Comparison of ENCODE assay signal across 1 cellular context in the genomic region with DNA sequence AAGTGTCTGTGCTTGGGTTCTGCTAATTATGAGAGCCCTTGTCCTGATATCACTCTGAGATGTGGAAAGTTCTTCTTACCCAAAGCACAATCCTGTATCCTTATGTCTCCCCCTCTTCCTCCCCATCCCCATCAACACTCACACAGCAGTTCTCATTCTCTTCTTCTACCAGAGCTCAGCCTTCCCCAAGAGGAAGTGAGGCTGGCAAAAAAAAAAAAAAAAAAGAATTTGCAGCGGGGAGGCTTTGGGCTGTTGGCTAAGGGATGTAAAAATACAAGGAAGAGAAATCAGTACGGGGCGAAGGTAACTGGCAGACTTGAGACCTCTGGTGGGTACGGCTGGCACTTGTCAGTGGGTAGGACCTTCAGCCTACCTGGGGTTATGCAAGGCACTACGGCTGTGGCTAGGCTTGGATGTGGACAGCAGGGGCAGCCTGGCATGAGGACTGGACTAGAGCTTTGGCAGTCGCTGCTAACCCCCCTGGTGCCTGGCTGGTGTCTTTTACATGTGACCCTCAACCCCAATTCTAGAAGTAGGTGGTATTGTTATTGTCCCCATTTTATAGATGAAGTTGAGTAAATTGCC.
TF ChIP-seq lines count a peak whose summit lies in the region.

No MANE protein-coding gene starts in this region.

TF ChIP-seq in GM23338, 12 proteins besides CTCF, POLR2A, EP300 and RAD21 (continued from another document):
- TF ChIP-seq, protein P1, sequence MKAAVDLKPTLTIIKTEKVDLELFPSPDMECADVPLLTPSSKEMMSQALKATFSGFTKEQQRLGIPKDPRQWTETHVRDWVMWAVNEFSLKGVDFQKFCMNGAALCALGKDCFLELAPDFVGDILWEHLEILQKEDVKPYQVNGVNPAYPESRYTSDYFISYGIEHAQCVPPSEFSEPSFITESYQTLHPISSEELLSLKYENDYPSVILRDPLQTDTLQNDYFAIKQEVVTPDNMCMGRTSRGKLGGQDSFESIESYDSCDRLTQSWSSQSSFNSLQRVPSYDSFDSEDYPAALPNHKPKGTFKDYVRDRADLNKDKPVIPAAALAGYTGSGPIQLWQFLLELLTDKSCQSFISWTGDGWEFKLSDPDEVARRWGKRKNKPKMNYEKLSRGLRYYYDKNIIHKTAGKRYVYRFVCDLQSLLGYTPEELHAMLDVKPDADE (IDR thresholded peaks at IDR 0.05), result no peak
- TF ChIP-seq, protein P2, sequence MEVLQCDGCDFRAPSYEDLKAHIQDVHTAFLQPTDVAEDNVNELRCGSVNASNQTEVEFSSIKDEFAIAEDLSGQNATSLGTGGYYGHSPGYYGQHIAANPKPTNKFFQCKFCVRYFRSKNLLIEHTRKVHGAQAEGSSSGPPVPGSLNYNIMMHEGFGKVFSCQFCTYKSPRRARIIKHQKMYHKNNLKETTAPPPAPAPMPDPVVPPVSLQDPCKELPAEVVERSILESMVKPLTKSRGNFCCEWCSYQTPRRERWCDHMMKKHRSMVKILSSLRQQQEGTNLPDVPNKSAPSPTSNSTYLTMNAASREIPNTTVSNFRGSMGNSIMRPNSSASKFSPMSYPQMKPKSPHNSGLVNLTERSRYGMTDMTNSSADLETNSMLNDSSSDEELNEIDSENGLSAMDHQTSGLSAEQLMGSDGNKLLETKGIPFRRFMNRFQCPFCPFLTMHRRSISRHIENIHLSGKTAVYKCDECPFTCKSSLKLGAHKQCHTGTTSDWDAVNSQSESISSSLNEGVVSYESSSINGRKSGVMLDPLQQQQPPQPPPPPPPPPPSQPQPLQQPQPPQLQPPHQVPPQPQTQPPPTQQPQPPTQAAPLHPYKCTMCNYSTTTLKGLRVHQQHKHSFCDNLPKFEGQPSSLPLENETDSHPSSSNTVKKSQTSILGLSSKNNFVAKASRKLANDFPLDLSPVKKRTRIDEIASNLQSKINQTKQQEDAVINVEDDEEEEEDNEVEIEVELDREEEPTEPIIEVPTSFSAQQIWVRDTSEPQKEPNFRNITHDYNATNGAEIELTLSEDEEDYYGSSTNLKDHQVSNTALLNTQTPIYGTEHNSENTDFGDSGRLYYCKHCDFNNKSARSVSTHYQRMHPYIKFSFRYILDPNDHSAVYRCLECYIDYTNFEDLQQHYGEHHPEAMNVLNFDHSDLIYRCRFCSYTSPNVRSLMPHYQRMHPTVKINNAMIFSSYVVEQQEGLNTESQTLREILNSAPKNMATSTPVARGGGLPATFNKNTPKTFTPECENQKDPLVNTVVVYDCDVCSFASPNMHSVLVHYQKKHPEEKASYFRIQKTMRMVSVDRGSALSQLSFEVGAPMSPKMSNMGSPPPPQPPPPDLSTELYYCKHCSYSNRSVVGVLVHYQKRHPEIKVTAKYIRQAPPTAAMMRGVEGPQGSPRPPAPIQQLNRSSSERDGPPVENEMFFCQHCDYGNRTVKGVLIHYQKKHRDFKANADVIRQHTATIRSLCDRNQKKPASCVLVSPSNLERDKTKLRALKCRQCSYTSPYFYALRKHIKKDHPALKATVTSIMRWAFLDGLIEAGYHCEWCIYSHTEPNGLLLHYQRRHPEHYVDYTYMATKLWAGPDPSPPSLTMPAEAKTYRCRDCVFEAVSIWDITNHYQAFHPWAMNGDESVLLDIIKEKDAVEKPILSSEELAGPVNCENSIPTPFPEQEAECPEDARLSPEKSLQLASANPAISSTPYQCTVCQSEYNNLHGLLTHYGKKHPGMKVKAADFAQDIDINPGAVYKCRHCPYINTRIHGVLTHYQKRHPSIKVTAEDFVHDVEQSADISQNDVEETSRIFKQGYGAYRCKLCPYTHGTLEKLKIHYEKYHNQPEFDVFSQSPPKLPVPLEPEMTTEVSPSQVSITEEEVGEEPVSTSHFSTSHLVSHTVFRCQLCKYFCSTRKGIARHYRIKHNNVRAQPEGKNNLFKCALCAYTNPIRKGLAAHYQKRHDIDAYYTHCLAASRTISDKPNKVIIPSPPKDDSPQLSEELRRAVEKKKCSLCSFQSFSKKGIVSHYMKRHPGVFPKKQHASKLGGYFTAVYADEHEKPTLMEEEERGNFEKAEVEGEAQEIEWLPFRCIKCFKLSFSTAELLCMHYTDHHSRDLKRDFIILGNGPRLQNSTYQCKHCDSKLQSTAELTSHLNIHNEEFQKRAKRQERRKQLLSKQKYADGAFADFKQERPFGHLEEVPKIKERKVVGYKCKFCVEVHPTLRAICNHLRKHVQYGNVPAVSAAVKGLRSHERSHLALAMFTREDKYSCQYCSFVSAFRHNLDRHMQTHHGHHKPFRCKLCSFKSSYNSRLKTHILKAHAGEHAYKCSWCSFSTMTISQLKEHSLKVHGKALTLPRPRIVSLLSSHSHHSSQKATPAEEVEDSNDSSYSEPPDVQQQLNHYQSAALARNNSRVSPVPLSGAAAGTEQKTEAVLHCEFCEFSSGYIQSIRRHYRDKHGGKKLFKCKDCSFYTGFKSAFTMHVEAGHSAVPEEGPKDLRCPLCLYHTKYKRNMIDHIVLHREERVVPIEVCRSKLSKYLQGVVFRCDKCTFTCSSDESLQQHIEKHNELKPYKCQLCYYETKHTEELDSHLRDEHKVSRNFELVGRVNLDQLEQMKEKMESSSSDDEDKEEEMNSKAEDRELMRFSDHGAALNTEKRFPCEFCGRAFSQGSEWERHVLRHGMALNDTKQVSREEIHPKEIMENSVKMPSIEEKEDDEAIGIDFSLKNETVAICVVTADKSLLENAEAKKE (CRISPR knock-in tag; IDR thresholded peaks at IDR 0.05), result no peak
- TF ChIP-seq JUNB (IDR thresholded peaks at IDR 0.05; ENCODE audit: unreplicated experiment), result no peak
- no peak for TF ChIP-seq ZNF114 (CRISPR knock-in tag; IDR thresholded peaks at IDR 0.05)
- TF ChIP-seq EZH2 (IDR thresholded peaks at IDR 0.05; ENCODE audit: low read depth, unreplicated experiment), result no peak
TF ChIP-seq in GM23338: peak in this region for 0.
